In the genomic region with DNA sequence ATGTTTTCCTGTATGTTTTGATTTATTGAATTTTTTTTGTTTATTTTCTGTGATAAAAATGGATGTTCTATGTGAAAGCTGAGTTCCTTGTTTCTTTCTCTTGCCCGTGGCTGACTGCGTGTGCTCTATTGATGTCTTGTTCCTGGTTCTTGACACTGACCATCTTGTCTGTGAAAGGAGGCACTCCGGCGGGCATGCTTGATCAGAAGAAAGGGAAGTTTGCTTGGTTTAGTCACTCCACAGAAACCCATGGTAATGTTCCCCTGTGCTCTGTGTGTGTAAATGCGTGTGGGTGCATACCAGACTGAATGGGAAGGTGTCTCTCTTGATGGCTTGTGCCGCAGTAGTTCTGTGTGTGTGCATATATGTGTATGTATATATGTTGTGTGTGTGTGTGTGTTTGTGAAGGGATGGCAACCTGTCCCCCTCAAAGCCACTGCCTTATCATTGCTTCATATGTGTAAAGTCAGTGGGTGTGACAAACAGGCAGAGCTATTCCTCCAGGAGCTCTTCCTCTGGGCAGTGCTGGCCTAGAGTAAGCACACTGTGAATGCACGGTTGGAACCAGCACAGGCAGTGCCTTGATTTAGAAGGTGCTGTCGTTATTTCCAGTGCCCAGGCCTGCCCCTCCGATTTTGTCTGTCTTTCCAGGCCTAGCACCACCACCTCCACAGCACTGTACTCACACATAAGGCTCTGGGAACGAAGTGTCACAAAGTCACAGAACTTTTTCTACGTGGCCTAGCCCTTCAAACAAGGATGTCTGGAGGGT, we compare ENCODE assay signal across 15 cellular contexts.
"Had no signal": no experiment of that assay in that cellular context is flagged by ENCODE, and none has a peak within 500 bp of the region (broad histone marks: within the 10 kb centered on the region; RNA-seq: fewer than 3 reads in every experiment).

No MANE protein-coding gene starts in this region.

- ATAC-seq: activated CD4-positive, alpha-beta T cell treated with anti-CD3 and anti-CD28 coated beads for 36 hours; activated CD8-positive, alpha-beta memory T cell treated with anti-CD3 and anti-CD28 coated beads, Interleukin-2, amount 10 ng/mL, durations not matched to agents 7 days and 5 days; gastroesophageal sphincter; left colon; natural killer cell treated with Interleukin-12 subunit alpha and Interleukin-12 subunit beta and Interleukin-15 and Interleukin-18, amount 100 ng/mL, for 72 hours had no signal

- H3K27ac ChIP-seq: tibial artery, vagina had no signal

- H3K27me3 ChIP-seq: gastroesophageal sphincter, tibial artery, vagina had no signal

- H3K4me1 ChIP-seq: tibial artery, vagina had no signal

- H3K4me3 ChIP-seq: gastroesophageal sphincter, tibial artery, vagina had no signal

- H3K36me3 ChIP-seq: vagina had no signal

- DNase-seq: activated CD4-positive, alpha-beta memory T cell treated with anti-CD3 and anti-CD28 coated beads for 36 hours; activated CD4-positive, alpha-beta T cell treated with anti-CD3 and anti-CD28 coated beads for 36 hours; activated CD8-positive, alpha-beta memory T cell treated with anti-CD3 and anti-CD28 coated beads, Interleukin-2, amount 10 ng/mL, durations not matched to agents 7 days and 5 days; activated naive CD4-positive, alpha-beta T cell treated with anti-CD3 and anti-CD28 coated beads, Interleukin-2, amount 10 ng/mL, durations not matched to agents 7 days and 5 days; activated T-cell treated with anti-CD3 and anti-CD28 coated beads, Interleukin-2, amount 50 U/mL, for 1 hour; left colon; posterior cingulate gyrus; retina; small intestine; stimulated activated CD4-positive, alpha-beta T cell treated with anti-CD3 and anti-CD28 coated beads, Interleukin-4, amount 100 ng/mL, for 24 hours; stimulated activated naive CD4-positive, alpha-beta T cell had no signal

- H3K9me3 ChIP-seq: gastroesophageal sphincter, tibial artery, vagina had no signal
